28 cellular contexts compared by ENCODE assay signal in the genomic region with DNA sequence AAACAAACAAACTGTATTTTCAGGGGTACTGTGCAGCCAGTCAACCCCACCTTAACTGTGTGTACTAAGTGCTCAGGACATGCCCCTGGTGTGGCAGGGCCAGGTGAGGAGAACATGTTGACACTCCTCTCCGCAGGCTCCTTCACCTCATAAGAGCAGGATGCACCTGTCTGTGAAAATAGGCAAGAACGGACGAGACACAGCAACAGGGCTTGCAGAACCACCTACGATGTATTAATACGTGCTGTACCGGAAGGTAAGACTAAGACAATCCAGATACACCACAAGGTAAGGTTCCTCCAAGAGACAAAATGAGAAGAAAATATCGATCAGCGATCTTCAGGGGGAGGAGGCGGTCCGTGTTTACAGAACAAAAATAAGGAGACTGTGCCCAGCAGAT.
DNase-seq lines count a peak whose midpoint lies in the region; ATAC-seq, FAIRE-seq and TF ChIP-seq lines count a peak whose summit lies in the region.
"Had no signal": no experiment of that assay in that cellular context is flagged by ENCODE, and none has a peak within 500 bp of the region (broad histone marks: within the 10 kb centered on the region; RNA-seq: fewer than 3 reads in every experiment).

No MANE protein-coding gene starts in this region.

- H2BK12ac ChIP-seq in H9 (ENCODE audit: insufficient read length, low read depth, low read length), result no peak overlapping the region

- H2AK5ac ChIP-seq in H9 (ENCODE audit: insufficient read length, low read length), result no peak overlapping the region

- no peak overlapping the region for H3K14ac ChIP-seq in H9 (ENCODE audit: insufficient read depth, low read length)

- H2AFZ ChIP-seq in H9 (ENCODE audit: low read length), result no peak overlapping the region

- peaks cover 50% of the 10 kb centered on the region for H3K36me3 ChIP-seq in endodermal cell (ENCODE audit: control insufficient read depth, insufficient read depth, low read length)

- no peak for TF ChIP-seq CTCF in H9 (conservative IDR thresholded peaks at IDR 0.05)
- no peak for TF ChIP-seq CTCF in endodermal cell (conservative IDR thresholded peaks at IDR 0.05)

- H2BK5ac ChIP-seq in H9 (ENCODE audit: insufficient read length, low read length), result no peak overlapping the region

- H3K27me3 Mint-ChIP-seq in H9 (ENCODE audit: low read depth) (no peaks in the 10 kb centered on the region), endodermal cell (ENCODE audit: insufficient read depth) (no peaks in the 10 kb centered on the region)
- H3K27me3 Mint-ChIP-seq: activated B cell treated with CpG ODN at 0.5 μM for 24 hours; IgD-negative memory B cell; naive thymus-derived CD8-positive, alpha-beta T cell had no signal

- H3K23ac ChIP-seq in H9 (ENCODE audit: insufficient read length, low read depth, low read length), result no peak overlapping the region

- H2BK20ac ChIP-seq in H9 (ENCODE audit: low read depth, low read length, poor library complexity, severe bottlenecking), result no peak overlapping the region

- no peak overlapping the region for H3K56ac ChIP-seq in H9 (ENCODE audit: insufficient read length, low read depth, low read length)

- no peak overlapping the region for H2BK15ac ChIP-seq in H9 (ENCODE audit: low read depth, low read length)

- H3K27ac ChIP-seq in H9 (ENCODE audit: insufficient read length, low read depth, low read length), result no peak overlapping the region
- no peak overlapping the region for H3K27ac ChIP-seq in endodermal cell (ENCODE audit: low read depth, low read length)
- H3K27ac ChIP-seq: adrenal gland; BLaER1 treated with 17β-estradiol and CSF1 and Interleukin-3, amounts not matched to agents 10 nM and 100 nM; brain microvascular endothelial cell; pancreas; right lobe of liver; suprapubic skin had no signal

- DNase-seq in COLO668 (lab: John Stamatoyannopoulos, UW; ENCODE audit: unreplicated experiment), result peak; percentile 79
- peak; percentile 13 for DNase-seq in H9
- DNase-seq in NCI-H345 (lab: John Stamatoyannopoulos, UW), result peak; percentile 68
- peak; percentile 23 for DNase-seq in endodermal cell
- no peak for DNase-seq in GM12892 (ENCODE audit: insufficient read length)
- no peak for DNase-seq in stimulated activated CD4-positive, alpha-beta T cell treated with anti-CD3 and anti-CD28 coated beads, Interleukin-1b, Interleukin-23, amount 100 ng/mL, for 48 hours
- DNase-seq: ACHN; activated B cell treated with CpG ODN at 0.5 μM for 24 hours; activated CD4-positive, alpha-beta T cell treated with anti-CD3 and anti-CD28 coated beads, Interleukin-2, amount 50 U/mL, for 4 hours; brain microvascular endothelial cell; GDM1; glutamatergic neuron; H7; mesenchymal stem cell; naive thymus-derived CD8-positive, alpha-beta T cell; NCI-H1436 treated with DMSO at 0.1 percent for 48 hours; NCI-H524; T1000 had no signal

- H3K4me3 Mint-ChIP-seq in H9 (no peak overlapping the region), endodermal cell (no peak overlapping the region)
- H3K4me3 Mint-ChIP-seq: activated B cell treated with CpG ODN at 0.5 μM for 24 hours; IgD-negative memory B cell; naive thymus-derived CD8-positive, alpha-beta T cell had no signal

- H3K27ac Mint-ChIP-seq in H9 (peak overlapping the region in 1 of 3 experiments; percentile 47; a peak in 1 of 7 replicates), endodermal cell (no peak overlapping the region)
- H3K27ac Mint-ChIP-seq: activated B cell treated with CpG ODN at 0.5 μM for 24 hours, IgD-negative memory B cell had no signal

- no peak for FAIRE-seq in GM12892 (lab: Jason Lieb, UNC)
- FAIRE-seq: colon, pancreas had no signal

- no peak overlapping the region for H3T11ph ChIP-seq in H9 (ENCODE audit: low read length)

- no peak overlapping the region for H3K4me2 ChIP-seq in H9 (ENCODE audit: insufficient read depth, insufficient read length, low read length)
- H3K4me2 ChIP-seq: BLaER1 treated with 17β-estradiol and CSF1 and Interleukin-3, amounts not matched to agents 10 nM and 100 nM had no signal

- no peaks in the 10 kb centered on the region for H3K79me2 ChIP-seq in H9 (ENCODE audit: insufficient read depth, low read length)

- no peak overlapping the region for H3K18ac ChIP-seq in H9 (ENCODE audit: insufficient read length, low read depth, low read length)

- no peak overlapping the region for H4K5ac ChIP-seq in H9 (ENCODE audit: insufficient read length, low read depth, low read length)

- H3K27me3 ChIP-seq in H9 (ENCODE audit: insufficient read depth, low read length) (no peaks in the 10 kb centered on the region), endodermal cell (ENCODE audit: control insufficient read depth, insufficient read depth, low read length, poor library complexity, severe bottlenecking) (no peaks in the 10 kb centered on the region)
- H3K27me3 ChIP-seq: adrenal gland; BLaER1 treated with 17β-estradiol and CSF1 and Interleukin-3, amounts not matched to agents 10 nM and 100 nM; brain microvascular endothelial cell; pancreas; right lobe of liver; suprapubic skin had no signal

- H4K20me1 ChIP-seq in H9 (ENCODE audit: control insufficient read depth, insufficient read depth, insufficient read length), result no peaks in the 10 kb centered on the region

- H3K9me3 ChIP-seq in H9 (ENCODE audit: control insufficient read depth, low read depth, low read length) (no peaks in the 10 kb centered on the region), endodermal cell (ENCODE audit: control insufficient read depth, low read length) (no peaks in the 10 kb centered on the region)
- H3K9me3 ChIP-seq: adrenal gland; BLaER1 treated with 17β-estradiol and CSF1 and Interleukin-3, amounts not matched to agents 10 nM and 100 nM; pancreas; right lobe of liver; suprapubic skin had no signal

- ATAC-seq in HG02678 (IDR thresholded peaks at IDR 0.05; ENCODE audit: unreplicated experiment) (no peak), HG03565 (IDR thresholded peaks at IDR 0.05; ENCODE audit: unreplicated experiment) (no peak)
- ATAC-seq: left colon; naive thymus-derived CD8-positive, alpha-beta T cell; pancreas; right lobe of liver had no signal

- no peak overlapping the region for H4K8ac ChIP-seq in H9 (replicated peaks; ENCODE audit: insufficient read length, low read depth, low read length)

- H3K4ac ChIP-seq in H9 (ENCODE audit: low read depth, low read length), result no peak overlapping the region

- no peaks in the 10 kb centered on the region for H3K79me1 ChIP-seq in H9 (ENCODE audit: insufficient read depth, low read depth, low read length, poor library complexity, severe bottlenecking)

- H3K9me3 Mint-ChIP-seq in H9 (no peaks in the 10 kb centered on the region), endodermal cell (no peaks in the 10 kb centered on the region)
- H3K9me3 Mint-ChIP-seq: activated B cell treated with CpG ODN at 0.5 μM for 24 hours; IgD-negative memory B cell; naive thymus-derived CD8-positive, alpha-beta T cell had no signal

- H2BK120ac ChIP-seq in H9 (ENCODE audit: low read depth, low read length, poor library complexity, severe bottlenecking), result no peak overlapping the region

- no peaks in the 10 kb centered on the region for H3K4me1 Mint-ChIP-seq in H9
- no peaks in the 10 kb centered on the region for H3K4me1 Mint-ChIP-seq in endodermal cell

- WGBS in H9 (ENCODE audit: extremely low coverage, insufficient read length, low lambda C conversion rate), result no CpG with 5 or more reads among the region's 10 CpGs
- WGBS in endodermal cell (ENCODE audit: insufficient coverage in 1 of 2, insufficient read length in 1 of 2), 2 experiments, result 97 to 100% methylated on average over 8 to 10 of the region's 10 CpGs

- no peak for TF ChIP-seq POLR2A in GM12892 (IDR thresholded peaks at IDR 0.05; ENCODE audit: low read depth, low read length)

- H3K36me3 Mint-ChIP-seq in H9 (ENCODE audit: insufficient read depth in 1 of 3, low read depth in 3 of 3) (peaks cover 8 to 27% (median 10%) of the 10 kb centered on the region in 3 experiments; a peak in 6 of 7 replicates), endodermal cell (ENCODE audit: low read depth) (peaks cover 37% of the 10 kb centered on the region)

- H3K9ac ChIP-seq in H9 (ENCODE audit: extremely low read depth, insufficient read length, low read length) (no peak overlapping the region), endodermal cell (ENCODE audit: extremely low read depth, low read length, poor library complexity, severe bottlenecking) (no peak overlapping the region)
- H3K9ac ChIP-seq: BLaER1 treated with 17β-estradiol and CSF1 and Interleukin-3, amounts not matched to agents 10 nM and 100 nM had no signal

- H3K23me2 ChIP-seq in H9 (ENCODE audit: insufficient read length, low read depth, low read length, poor library complexity, severe bottlenecking), result no peaks in the 10 kb centered on the region

- H3K4me3 ChIP-seq in endodermal cell (ENCODE audit: low read length), result no peak overlapping the region
- H3K4me3 ChIP-seq: adrenal gland; BLaER1 treated with 17β-estradiol and CSF1 and Interleukin-3, amounts not matched to agents 10 nM and 100 nM; pancreas; right lobe of liver; suprapubic skin had no signal

- no peak overlapping the region for H4K91ac ChIP-seq in H9 (ENCODE audit: insufficient read length, low read depth, low read length)

- H3K4me1 ChIP-seq in H9 (ENCODE audit: insufficient read depth, low read length) (no peaks in the 10 kb centered on the region), endodermal cell (ENCODE audit: control insufficient read depth, insufficient read depth, low read length) (no peaks in the 10 kb centered on the region)
- H3K4me1 ChIP-seq: adrenal gland; BLaER1 treated with 17β-estradiol and CSF1 and Interleukin-3, amounts not matched to agents 10 nM and 100 nM; pancreas; right lobe of liver; suprapubic skin had no signal

Comparison
In these comparisons a context has a peak if more than half of its experiments do, and no peak if none do; other contexts are left out.
1. DNase-seq: peak in COLO668 (single experiment), H9 (single experiment), NCI-H345 (single experiment) and endodermal cell (single experiment); none in GM12892 (single experiment) and stimulated activated CD4-positive, alpha-beta T cell treated with anti-CD3 and anti-CD28 coated beads, Interleukin-1b, Interleukin-23, amount 100 ng/mL, for 48 hours (single experiment).